ENCODE assay signal across 39 cellular contexts in genomic region chr5:141022384-141022783, GRCh38. TPM values are rescaled to one million over a fixed set of nuclear protein-coding genes. Genes with fewer than 3 reads are reported as not detected.
"Had no signal": no experiment of that assay in that cellular context is flagged by ENCODE, and none has a peak within 500 bp of the region (broad histone marks: within the 10 kb centered on the region; RNA-seq: fewer than 3 reads in every experiment).

No MANE protein-coding gene starts in this region.

- H3K36me3 ChIP-seq: MG63 had no signal

- H3K4me3 ChIP-seq: MG63 had no signal

- H3K9me3 ChIP-seq: MG63 had no signal

- DNase-seq: Karpas-422, Kasumi-1, MG63, MM.1S, MV-4-11, NCI-H1048, NCI-H1092, NCI-H1092 treated with DMSO at 0.1 percent for 48 hours, NCI-H1105, NCI-H1105 treated with DMSO at 0.1 percent for 48 hours, NCI-H1417, NCI-H1417 treated with DMSO at 0.1 percent for 48 hours, NCI-H1436, NCI-H1436 treated with DMSO at 0.1 percent for 48 hours, NCI-H146, NCI-H1694, NCI-H1694 treated with DMSO at 0.1 percent for 48 hours, NCI-H187, NCI-H187 treated with DMSO at 0.1 percent for 48 hours, NCI-H1930, NCI-H2029, NCI-H2029 treated with DMSO at 0.1 percent for 48 hours, NCI-H2081, NCI-H2107, NCI-H2171, NCI-H2171 treated with DMSO at 0.1 percent for 48 hours, NCI-H2227 treated with DMSO at 0.1 percent for 48 hours, NCI-H226, NCI-H345, NCI-H446, NCI-H446 treated with DMSO at 0.1 percent for 48 hours, NCI-H510A, NCI-H510A treated with DMSO at 0.1 percent for 48 hours, NCI-H524, NCI-H524 treated with DMSO at 0.1 percent for 48 hours had no signal

RNA-seq across cellular contexts. Expression of gene PCDHB1, which starts 28.8 kb away (rescaled TPM):
- total RNA-seq: LHCN-M2, M059J, MCF 10A, NCI-H460 had no signal
